Comparison of ENCODE assay signal across 8 cellular contexts in genomic region chr19:19515764-19516519, GRCh38. TPM values are rescaled to one million over a fixed set of nuclear protein-coding genes. Genes with fewer than 3 reads are reported as not detected.
DNase-seq lines count a peak whose midpoint lies in the region; ATAC-seq and TF ChIP-seq lines count a peak whose summit lies in the region.

NDUFA13 (plus strand) TSS chr19:19516225; CDS start chr19:19516239, 14 bp downstream.

- peak within 1 kb of the TSS; percentile 91 for H3K4me3 Mint-ChIP-seq in chondrocyte (ENCODE audit: unreplicated experiment)

- peak; percentile 60 for TF ChIP-seq CTCF in chondrocyte (IDR thresholded peaks at IDR 0.05)

- no peaks in the 10 kb centered on the region for H3K9me3 Mint-ChIP-seq in chondrocyte (ENCODE audit: low read depth)

- peak; percentile 81 for ATAC-seq in HG03439 (IDR thresholded peaks at IDR 0.05; ENCODE audit: unreplicated experiment)

- H3K27ac Mint-ChIP-seq in chondrocyte (ENCODE audit: unreplicated experiment): peak within 1 kb of the TSS; percentile 89

- H3K36me3 Mint-ChIP-seq in chondrocyte (ENCODE audit: low read depth): peaks cover 9% of the 10 kb centered on the region

- peaks cover 18% of the 10 kb centered on the region for H3K4me1 Mint-ChIP-seq in chondrocyte (ENCODE audit: low read depth)

- no peaks in the 10 kb centered on the region for H3K27me3 Mint-ChIP-seq in chondrocyte (ENCODE audit: low read depth)

- DNase-seq in AML-193 (lab: John Stamatoyannopoulos, UW) (peak; percentile 76 to 79), GM19238 (ENCODE audit: insufficient read length, low spot score) (peak; percentile 96), NCI-H510A treated with DMSO at 0.1 percent for 48 hours (lab: John Stamatoyannopoulos, UW) (peak; percentile 86), chondrocyte (ENCODE audit: low spot score) (no peak), kidney glomerular epithelial cell (lab: John Stamatoyannopoulos, UW) (peak; percentile 89)
- DNase-seq in activated CD4-positive, alpha-beta T cell treated with anti-CD3 and anti-CD28 coated beads for 24 hours (ENCODE audit: low read depth in 2 of 2): peak; percentile 90 to 93
- peak; percentile 86 to 88 for DNase-seq in stimulated activated CD4-positive, alpha-beta T cell treated with anti-CD3 and anti-CD28 coated beads, Interleukin-15, amount 100 ng/mL, for 48 hours (ENCODE audit: low read depth in 2 of 2)

RNA-seq across cellular contexts. Expression of gene NDUFA13, which starts in this region (rescaled TPM):
- total RNA-seq in chondrocyte: 313 to 316 TPM (median 313 TPM) in 3 replicates
